In the genomic region with DNA sequence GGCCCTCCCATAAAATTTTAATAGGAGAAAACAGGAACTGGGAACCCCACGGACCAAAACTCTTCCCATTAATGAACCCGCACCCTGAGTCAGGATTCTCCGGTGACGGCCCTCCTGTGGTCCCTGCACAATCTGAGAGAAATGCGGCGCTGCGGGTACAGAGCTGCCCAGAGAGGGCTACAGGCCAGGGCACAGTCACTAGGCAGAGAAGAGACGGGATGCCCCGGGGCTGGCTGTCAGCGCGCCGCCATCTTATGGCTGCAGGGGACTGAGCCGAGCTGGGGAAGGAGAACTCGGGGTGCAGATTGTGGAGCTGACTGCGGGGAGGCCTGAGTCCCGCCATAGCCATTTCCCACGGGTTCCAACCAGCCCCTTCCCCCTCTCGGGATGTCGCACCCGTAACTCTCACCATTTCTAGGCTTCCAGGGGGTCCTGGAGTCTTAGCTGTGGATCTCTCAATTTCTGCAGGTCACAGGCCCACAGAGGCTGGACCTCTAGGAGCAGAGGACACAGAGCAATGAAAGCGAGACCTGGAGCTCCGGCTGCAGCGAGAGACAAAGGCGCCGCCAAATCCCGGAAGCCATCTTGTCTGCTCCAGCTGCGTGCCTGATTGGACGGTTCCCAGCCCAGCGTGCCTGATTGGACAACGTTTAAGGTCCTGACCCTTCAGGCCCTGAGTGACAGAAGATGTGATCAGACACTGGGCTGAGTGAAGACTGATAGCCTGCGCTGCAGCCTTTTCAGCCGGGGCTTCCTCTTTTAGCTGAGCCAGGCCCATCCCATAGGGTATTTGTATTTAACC, we compare ENCODE assay signal across 1 cellular context.
TF ChIP-seq lines count a peak whose summit lies in the region.

A gene (minus strand): TSS at position 591 of the 802 bp plus-strand sequence. CDS start 179 bp downstream, at position 412.

TF ChIP-seq in H1, 55 proteins besides CTCF, POLR2A, EP300 and RAD21:
- TF ChIP-seq EGR1 (IDR thresholded peaks at IDR 0.05; ENCODE audit: borderline replicate concordance, low read depth, low read length) (no peak), YY1 (IDR thresholded peaks at IDR 0.05; ENCODE audit: low read depth, low read length) (peak; percentile 93), CBX5 (IDR thresholded peaks at IDR 0.05; ENCODE audit: low read depth, low read length) (no peak), HDAC2 (IDR thresholded peaks at IDR 0.05; ENCODE audit: borderline replicate concordance in 1 of 2, low read depth in 2 of 2, low read length in 2 of 2) (no peak), TCF12 (IDR thresholded peaks at IDR 0.05; ENCODE audit: low read depth, low read length) (no peak), EZH2 (IDR thresholded peaks at IDR 0.05; ENCODE audit: low read depth, low read length, severe bottlenecking) (no peak), CREB1 (IDR thresholded peaks at IDR 0.05) (no peak), NANOG (IDR thresholded peaks at IDR 0.05; ENCODE audit: insufficient read depth, low read depth, low read length, poor library complexity, severe bottlenecking) (no peak), BCL11A (IDR thresholded peaks at IDR 0.05; ENCODE audit: low read depth in 2 of 2, low read length in 2 of 2) (no peak), ZNF274 (IDR thresholded peaks at IDR 0.05; ENCODE audit: borderline replicate concordance, extremely low read depth, low read length) (no peak), SUZ12 (IDR thresholded peaks at IDR 0.05; ENCODE audit: low read length) (no peak), BRCA1 (IDR thresholded peaks at IDR 0.05; ENCODE audit: low read depth, low read length) (no peak), SP1 (IDR thresholded peaks at IDR 0.05; ENCODE audit: low read depth, low read length) (peak; percentile 78; the same call in 1 of the 2 replicates), BACH1 (IDR thresholded peaks at IDR 0.05; ENCODE audit: low read length) (no peak), MAFK (IDR thresholded peaks at IDR 0.05; ENCODE audit: low read depth, low read length) (no peak), TBP (IDR thresholded peaks at IDR 0.05; ENCODE audit: low read depth, low read length) (peak; percentile 90), SP4 (IDR thresholded peaks at IDR 0.05; ENCODE audit: low read length) (no peak), CHD2 (IDR thresholded peaks at IDR 0.05; ENCODE audit: low read length) (peak; percentile 65; the same call in 1 of the 2 replicates), SRF (IDR thresholded peaks at IDR 0.05; ENCODE audit: low read depth, low read length) (no peak), GABPA (IDR thresholded peaks at IDR 0.05; ENCODE audit: borderline replicate concordance, insufficient read depth, low read length) (no peak), RXRA (IDR thresholded peaks at IDR 0.05; ENCODE audit: insufficient read depth, low read depth, low read length) (no peak), RBBP5 (IDR thresholded peaks at IDR 0.05; ENCODE audit: borderline replicate concordance, low read depth, low read length) (0 out of 2 replicates have a peak, but pooled peaks have one; percentile 69), POU5F1 (IDR thresholded peaks at IDR 0.05; ENCODE audit: low read depth, low read length) (no peak), RFX5 (IDR thresholded peaks at IDR 0.05; ENCODE audit: borderline replicate concordance, low read depth, low read length) (no peak), PHF8 (conservative IDR thresholded peaks at IDR 0.05; ENCODE audit: low read depth, low read length) (peak; percentile 71), TEAD4 (IDR thresholded peaks at IDR 0.05; ENCODE audit: low read depth, low read length) (no peak), TAF1 (IDR thresholded peaks at IDR 0.05; ENCODE audit: low read depth, low read length) (peak; percentile 94), JUND (IDR thresholded peaks at IDR 0.05; ENCODE audit: low read length) (no peak), TAF7 (optimal IDR thresholded peaks at IDR 0.05; ENCODE audit: borderline replicate concordance, low read depth, low read length) (peak; percentile 87), GTF2F1 (IDR thresholded peaks at IDR 0.05; ENCODE audit: borderline replicate concordance, low read depth, low read length) (no peak; the same call in 1 of the 2 replicates), SIX5 (IDR thresholded peaks at IDR 0.05; ENCODE audit: low read depth, low read length) (no peak), NRF1 (IDR thresholded peaks at IDR 0.05; ENCODE audit: low read depth, low read length) (no peak), SP2 (IDR thresholded peaks at IDR 0.05; ENCODE audit: low read length) (no peak), CTBP2 (IDR thresholded peaks at IDR 0.05; ENCODE audit: borderline replicate concordance, insufficient read depth, insufficient read length, low read length) (no peak), JUN (IDR thresholded peaks at IDR 0.05; ENCODE audit: low read depth, low read length) (no peak), KDM1A (IDR thresholded peaks at IDR 0.05; ENCODE audit: borderline replicate concordance, low read length) (no peak), SIRT6 (IDR thresholded peaks at IDR 0.05; ENCODE audit: low read length) (no peak), FOSL1 (IDR thresholded peaks at IDR 0.05; ENCODE audit: insufficient read depth, low read depth, low read length) (no peak), RNF2 (IDR thresholded peaks at IDR 0.05; ENCODE audit: borderline replicate concordance, low read depth, low read length, missing control alignments, poor library complexity, severe bottlenecking) (no peak), HDAC6 (IDR thresholded peaks at IDR 0.05; ENCODE audit: low read depth, low read length) (no peak), POLR2AphosphoS5 (IDR thresholded peaks at IDR 0.05; ENCODE audit: low read depth, low read length) (peak; percentile 79), ASH2L (IDR thresholded peaks at IDR 0.05; ENCODE audit: low read length) (peak; percentile 65), KDM4A (IDR thresholded peaks at IDR 0.05; ENCODE audit: low read depth, low read length, severe bottlenecking) (no peak), SAP30 (IDR thresholded peaks at IDR 0.05; ENCODE audit: insufficient read depth, insufficient replicate concordance, low read length) (peak; percentile 44), CEBPB (IDR thresholded peaks at IDR 0.05; ENCODE audit: low read depth, low read length) (no peak), SIN3A (conservative IDR thresholded peaks at IDR 0.05 in 1 of 2, IDR thresholded peaks at IDR 0.05 in 1 of 2; ENCODE audit: low read depth in 1 of 2, low read length in 2 of 2) (no peak), CHD1 (IDR thresholded peaks at IDR 0.05; ENCODE audit: low read depth, low read length) (no peak), KDM5A (IDR thresholded peaks at IDR 0.05; ENCODE audit: low read length) (no peak; the same call in 1 of the 2 replicates), CBX8 (IDR thresholded peaks at IDR 0.05; ENCODE audit: borderline replicate concordance, low read depth, low read length) (no peak)
- TF ChIP-seq, protein P1, sequence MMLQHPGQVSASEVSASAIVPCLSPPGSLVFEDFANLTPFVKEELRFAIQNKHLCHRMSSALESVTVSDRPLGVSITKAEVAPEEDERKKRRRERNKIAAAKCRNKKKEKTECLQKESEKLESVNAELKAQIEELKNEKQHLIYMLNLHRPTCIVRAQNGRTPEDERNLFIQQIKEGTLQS (IDR thresholded peaks at IDR 0.05; ENCODE audit: insufficient read depth, low read depth, low read length), result no peak
- TF ChIP-seq, protein P2, sequence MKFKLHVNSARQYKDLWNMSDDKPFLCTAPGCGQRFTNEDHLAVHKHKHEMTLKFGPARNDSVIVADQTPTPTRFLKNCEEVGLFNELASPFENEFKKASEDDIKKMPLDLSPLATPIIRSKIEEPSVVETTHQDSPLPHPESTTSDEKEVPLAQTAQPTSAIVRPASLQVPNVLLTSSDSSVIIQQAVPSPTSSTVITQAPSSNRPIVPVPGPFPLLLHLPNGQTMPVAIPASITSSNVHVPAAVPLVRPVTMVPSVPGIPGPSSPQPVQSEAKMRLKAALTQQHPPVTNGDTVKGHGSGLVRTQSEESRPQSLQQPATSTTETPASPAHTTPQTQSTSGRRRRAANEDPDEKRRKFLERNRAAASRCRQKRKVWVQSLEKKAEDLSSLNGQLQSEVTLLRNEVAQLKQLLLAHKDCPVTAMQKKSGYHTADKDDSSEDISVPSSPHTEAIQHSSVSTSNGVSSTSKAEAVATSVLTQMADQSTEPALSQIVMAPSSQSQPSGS (IDR thresholded peaks at IDR 0.05; ENCODE audit: low read length), result no peak
- TF ChIP-seq, protein P3, sequence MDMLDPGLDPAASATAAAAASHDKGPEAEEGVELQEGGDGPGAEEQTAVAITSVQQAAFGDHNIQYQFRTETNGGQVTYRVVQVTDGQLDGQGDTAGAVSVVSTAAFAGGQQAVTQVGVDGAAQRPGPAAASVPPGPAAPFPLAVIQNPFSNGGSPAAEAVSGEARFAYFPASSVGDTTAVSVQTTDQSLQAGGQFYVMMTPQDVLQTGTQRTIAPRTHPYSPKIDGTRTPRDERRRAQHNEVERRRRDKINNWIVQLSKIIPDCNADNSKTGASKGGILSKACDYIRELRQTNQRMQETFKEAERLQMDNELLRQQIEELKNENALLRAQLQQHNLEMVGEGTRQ (IDR thresholded peaks at IDR 0.05; ENCODE audit: low read length), result no peak
- TF ChIP-seq, protein P4, sequence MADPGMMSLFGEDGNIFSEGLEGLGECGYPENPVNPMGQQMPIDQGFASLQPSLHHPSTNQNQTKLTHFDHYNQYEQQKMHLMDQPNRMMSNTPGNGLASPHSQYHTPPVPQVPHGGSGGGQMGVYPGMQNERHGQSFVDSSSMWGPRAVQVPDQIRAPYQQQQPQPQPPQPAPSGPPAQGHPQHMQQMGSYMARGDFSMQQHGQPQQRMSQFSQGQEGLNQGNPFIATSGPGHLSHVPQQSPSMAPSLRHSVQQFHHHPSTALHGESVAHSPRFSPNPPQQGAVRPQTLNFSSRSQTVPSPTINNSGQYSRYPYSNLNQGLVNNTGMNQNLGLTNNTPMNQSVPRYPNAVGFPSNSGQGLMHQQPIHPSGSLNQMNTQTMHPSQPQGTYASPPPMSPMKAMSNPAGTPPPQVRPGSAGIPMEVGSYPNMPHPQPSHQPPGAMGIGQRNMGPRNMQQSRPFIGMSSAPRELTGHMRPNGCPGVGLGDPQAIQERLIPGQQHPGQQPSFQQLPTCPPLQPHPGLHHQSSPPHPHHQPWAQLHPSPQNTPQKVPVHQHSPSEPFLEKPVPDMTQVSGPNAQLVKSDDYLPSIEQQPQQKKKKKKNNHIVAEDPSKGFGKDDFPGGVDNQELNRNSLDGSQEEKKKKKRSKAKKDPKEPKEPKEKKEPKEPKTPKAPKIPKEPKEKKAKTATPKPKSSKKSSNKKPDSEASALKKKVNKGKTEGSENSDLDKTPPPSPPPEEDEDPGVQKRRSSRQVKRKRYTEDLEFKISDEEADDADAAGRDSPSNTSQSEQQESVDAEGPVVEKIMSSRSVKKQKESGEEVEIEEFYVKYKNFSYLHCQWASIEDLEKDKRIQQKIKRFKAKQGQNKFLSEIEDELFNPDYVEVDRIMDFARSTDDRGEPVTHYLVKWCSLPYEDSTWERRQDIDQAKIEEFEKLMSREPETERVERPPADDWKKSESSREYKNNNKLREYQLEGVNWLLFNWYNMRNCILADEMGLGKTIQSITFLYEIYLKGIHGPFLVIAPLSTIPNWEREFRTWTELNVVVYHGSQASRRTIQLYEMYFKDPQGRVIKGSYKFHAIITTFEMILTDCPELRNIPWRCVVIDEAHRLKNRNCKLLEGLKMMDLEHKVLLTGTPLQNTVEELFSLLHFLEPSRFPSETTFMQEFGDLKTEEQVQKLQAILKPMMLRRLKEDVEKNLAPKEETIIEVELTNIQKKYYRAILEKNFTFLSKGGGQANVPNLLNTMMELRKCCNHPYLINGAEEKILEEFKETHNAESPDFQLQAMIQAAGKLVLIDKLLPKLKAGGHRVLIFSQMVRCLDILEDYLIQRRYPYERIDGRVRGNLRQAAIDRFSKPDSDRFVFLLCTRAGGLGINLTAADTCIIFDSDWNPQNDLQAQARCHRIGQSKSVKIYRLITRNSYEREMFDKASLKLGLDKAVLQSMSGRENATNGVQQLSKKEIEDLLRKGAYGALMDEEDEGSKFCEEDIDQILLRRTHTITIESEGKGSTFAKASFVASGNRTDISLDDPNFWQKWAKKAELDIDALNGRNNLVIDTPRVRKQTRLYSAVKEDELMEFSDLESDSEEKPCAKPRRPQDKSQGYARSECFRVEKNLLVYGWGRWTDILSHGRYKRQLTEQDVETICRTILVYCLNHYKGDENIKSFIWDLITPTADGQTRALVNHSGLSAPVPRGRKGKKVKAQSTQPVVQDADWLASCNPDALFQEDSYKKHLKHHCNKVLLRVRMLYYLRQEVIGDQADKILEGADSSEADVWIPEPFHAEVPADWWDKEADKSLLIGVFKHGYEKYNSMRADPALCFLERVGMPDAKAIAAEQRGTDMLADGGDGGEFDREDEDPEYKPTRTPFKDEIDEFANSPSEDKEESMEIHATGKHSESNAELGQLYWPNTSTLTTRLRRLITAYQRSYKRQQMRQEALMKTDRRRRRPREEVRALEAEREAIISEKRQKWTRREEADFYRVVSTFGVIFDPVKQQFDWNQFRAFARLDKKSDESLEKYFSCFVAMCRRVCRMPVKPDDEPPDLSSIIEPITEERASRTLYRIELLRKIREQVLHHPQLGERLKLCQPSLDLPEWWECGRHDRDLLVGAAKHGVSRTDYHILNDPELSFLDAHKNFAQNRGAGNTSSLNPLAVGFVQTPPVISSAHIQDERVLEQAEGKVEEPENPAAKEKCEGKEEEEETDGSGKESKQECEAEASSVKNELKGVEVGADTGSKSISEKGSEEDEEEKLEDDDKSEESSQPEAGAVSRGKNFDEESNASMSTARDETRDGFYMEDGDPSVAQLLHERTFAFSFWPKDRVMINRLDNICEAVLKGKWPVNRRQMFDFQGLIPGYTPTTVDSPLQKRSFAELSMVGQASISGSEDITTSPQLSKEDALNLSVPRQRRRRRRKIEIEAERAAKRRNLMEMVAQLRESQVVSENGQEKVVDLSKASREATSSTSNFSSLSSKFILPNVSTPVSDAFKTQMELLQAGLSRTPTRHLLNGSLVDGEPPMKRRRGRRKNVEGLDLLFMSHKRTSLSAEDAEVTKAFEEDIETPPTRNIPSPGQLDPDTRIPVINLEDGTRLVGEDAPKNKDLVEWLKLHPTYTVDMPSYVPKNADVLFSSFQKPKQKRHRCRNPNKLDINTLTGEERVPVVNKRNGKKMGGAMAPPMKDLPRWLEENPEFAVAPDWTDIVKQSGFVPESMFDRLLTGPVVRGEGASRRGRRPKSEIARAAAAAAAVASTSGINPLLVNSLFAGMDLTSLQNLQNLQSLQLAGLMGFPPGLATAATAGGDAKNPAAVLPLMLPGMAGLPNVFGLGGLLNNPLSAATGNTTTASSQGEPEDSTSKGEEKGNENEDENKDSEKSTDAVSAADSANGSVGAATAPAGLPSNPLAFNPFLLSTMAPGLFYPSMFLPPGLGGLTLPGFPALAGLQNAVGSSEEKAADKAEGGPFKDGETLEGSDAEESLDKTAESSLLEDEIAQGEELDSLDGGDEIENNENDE (IDR thresholded peaks at IDR 0.05; ENCODE audit: insufficient replicate concordance, low read length), result no peak
- TF ChIP-seq, protein P5, sequence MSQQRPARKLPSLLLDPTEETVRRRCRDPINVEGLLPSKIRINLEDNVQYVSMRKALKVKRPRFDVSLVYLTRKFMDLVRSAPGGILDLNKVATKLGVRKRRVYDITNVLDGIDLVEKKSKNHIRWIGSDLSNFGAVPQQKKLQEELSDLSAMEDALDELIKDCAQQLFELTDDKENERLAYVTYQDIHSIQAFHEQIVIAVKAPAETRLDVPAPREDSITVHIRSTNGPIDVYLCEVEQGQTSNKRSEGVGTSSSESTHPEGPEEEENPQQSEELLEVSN (IDR thresholded peaks at IDR 0.05), result no peak
- TF ChIP-seq, protein P6, sequence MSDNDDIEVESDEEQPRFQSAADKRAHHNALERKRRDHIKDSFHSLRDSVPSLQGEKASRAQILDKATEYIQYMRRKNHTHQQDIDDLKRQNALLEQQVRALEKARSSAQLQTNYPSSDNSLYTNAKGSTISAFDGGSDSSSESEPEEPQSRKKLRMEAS (IDR thresholded peaks at IDR 0.05), result no peak
